14 cellular contexts compared by ENCODE assay signal in the genomic region with DNA sequence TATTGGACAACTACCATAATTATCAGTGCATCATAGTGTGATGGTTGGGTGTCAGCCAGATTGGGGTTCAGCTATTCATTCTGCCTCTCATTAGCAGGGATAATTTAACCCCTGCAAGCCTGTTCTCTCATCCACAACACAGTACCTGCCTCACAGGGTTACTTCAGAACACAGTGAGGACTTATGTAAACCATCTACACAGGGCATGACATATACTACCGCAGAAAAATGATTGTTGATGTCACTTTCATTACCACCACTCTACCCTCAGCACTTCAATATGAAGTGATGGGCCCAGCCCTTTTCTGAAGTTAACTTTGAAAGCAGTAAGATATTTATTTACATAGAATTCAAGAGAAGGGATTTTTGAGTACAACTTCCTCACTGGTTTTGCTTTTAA. TPM values are rescaled to one million over a fixed set of nuclear protein-coding genes. Genes with fewer than 3 reads are reported as not detected.
DNase-seq lines count a peak whose midpoint lies in the region; ATAC-seq, FAIRE-seq and TF ChIP-seq lines count a peak whose summit lies in the region.
"Had no signal": no experiment of that assay in that cellular context is flagged by ENCODE, and none has a peak within 500 bp of the region (broad histone marks: within the 10 kb centered on the region; RNA-seq: fewer than 3 reads in every experiment).

No MANE protein-coding gene starts in this region.

- POLR2A ChIA-PET in CD4-positive, alpha-beta T cell (lab: Charles Lee), result interaction anchor here (0.5 to 10.4 kb wide), 9 partner anchors 9 to 169 kb away, joined by 3 to 185 read pairs (median 6); a partner anchor contains a TSS
- POLR2A ChIA-PET in naive thymus-derived CD8-positive, alpha-beta T cell (lab: Charles Lee), result interaction anchor here (0.7 to 14.5 kb wide), 3 partner anchors 10 to 53 kb away, joined by 3 to 259 read pairs (median 135); a partner anchor contains a TSS

- H3K36me3 Mint-ChIP-seq in CD4-positive, alpha-beta T cell (ENCODE audit: low read depth), result peaks cover 48% of the 10 kb centered on the region
- peaks cover 73% of the 10 kb centered on the region for H3K36me3 Mint-ChIP-seq in activated T-helper 17 cell treated with anti-CD3 and anti-CD28 coated beads, Interleukin-2, amount 50 U/mL, for 72 hours (ENCODE audit: low read depth)
- H3K36me3 Mint-ChIP-seq in naive thymus-derived CD8-positive, alpha-beta T cell, result peaks cover 0 to 16% (median 14%) of the 10 kb centered on the region in 3 donors

- no peak for TF ChIP-seq CTCF in CD4-positive, alpha-beta T cell (IDR thresholded peaks at IDR 0.05)

- CTCF ChIA-PET in CD4-positive, alpha-beta T cell (lab: Charles Lee), result interaction anchor here (1.2 to 6.3 kb wide), 2 partner anchors 11 to 14 kb away, joined by 6 to 29 read pairs; a partner anchor contains a TSS

- H3K27ac Mint-ChIP-seq in CD4-positive, alpha-beta T cell, result peak overlapping the region; percentile 99
- H3K27ac Mint-ChIP-seq in activated T-helper 17 cell treated with anti-CD3 and anti-CD28 coated beads, Interleukin-2, amount 50 U/mL, for 72 hours, result peak overlapping the region; percentile 97
- H3K27ac Mint-ChIP-seq in naive thymus-derived CD8-positive, alpha-beta T cell, result peak overlapping the region in 9 of 10 donors; percentile 96 to 100 (median 99)

- peak overlapping the region; percentile 87 for H3K4me3 Mint-ChIP-seq in CD4-positive, alpha-beta T cell
- peak overlapping the region; percentile 92 for H3K4me3 Mint-ChIP-seq in activated T-helper 17 cell treated with anti-CD3 and anti-CD28 coated beads, Interleukin-2, amount 50 U/mL, for 72 hours
- peak overlapping the region; percentile 61 to 90 (median 86) for H3K4me3 Mint-ChIP-seq in naive thymus-derived CD8-positive, alpha-beta T cell

- peak; percentile 93 for FAIRE-seq in HTR-8/SVneo (lab: Jason Lieb, UNC)

- DNase-seq in CD4-positive, alpha-beta T cell, result peak in 1 of 10 experiments; percentile 46
- no peak for DNase-seq in HTR-8/SVneo (ENCODE audit: insufficient read length, low spot score)
- peak in 6 of 10 donors; percentile 49 to 84 (median 74) for DNase-seq in naive thymus-derived CD8-positive, alpha-beta T cell
- DNase-seq in caudate nucleus (lab: John Stamatoyannopoulos, UW), result no peak
- no peak for DNase-seq in Ammon's horn (ENCODE audit: low spot score)
- no peak for DNase-seq in activated effector memory CD4-positive, alpha-beta T cell treated with Interleukin-2 at 50 U/mL for 16 hours
- DNase-seq in superior temporal gyrus (ENCODE audit: extremely low spot score), result no peak
- DNase-seq: activated effector memory CD4-positive, alpha-beta T cell treated with anti-CD3 and anti-CD28 coated beads, Interleukin-2, amount 50 U/mL, for 16 hours; effector CD8-positive, alpha-beta T cell; KBM-7; NCI-H1092 treated with DMSO at 0.1 percent for 48 hours; NCI-H2227 treated with DMSO at 0.1 percent for 48 hours had no signal

- no peaks in the 10 kb centered on the region for H3K9me3 ChIP-seq in CD4-positive, alpha-beta T cell (ENCODE audit: control insufficient read depth, low read length)
- H3K9me3 ChIP-seq: breast epithelium had no signal

- no peaks in the 10 kb centered on the region for H3K9me3 Mint-ChIP-seq in CD4-positive, alpha-beta T cell
- no peaks in the 10 kb centered on the region for H3K9me3 Mint-ChIP-seq in activated T-helper 17 cell treated with anti-CD3 and anti-CD28 coated beads, Interleukin-2, amount 50 U/mL, for 72 hours
- no peaks in the 10 kb centered on the region for H3K9me3 Mint-ChIP-seq in naive thymus-derived CD8-positive, alpha-beta T cell

- H3K27ac ChIP-seq in CD4-positive, alpha-beta T cell (ENCODE audit: low read depth, low read length), result peak overlapping the region; percentile 98
- no peak overlapping the region for H3K27ac ChIP-seq in caudate nucleus (ENCODE audit: low read depth, low read length)
- H3K27ac ChIP-seq: breast epithelium had no signal

- no peaks in the 10 kb centered on the region for H3K27me3 ChIP-seq in CD4-positive, alpha-beta T cell (ENCODE audit: control insufficient read depth, insufficient read depth, low read length)
- H3K27me3 ChIP-seq: breast epithelium had no signal

- intact Hi-C loops in CD4-positive, alpha-beta T cell (cut with DNase I, micrococcal nuclease), result loop anchor here (1.0 to 5.0 kb wide), 4 partner anchors 8 to 361 kb away; a partner anchor contains a TSS

- peak; percentile 62 for ATAC-seq in CD4-positive, alpha-beta T cell (ENCODE audit: poor library complexity)
- ATAC-seq in activated T-helper 17 cell treated with anti-CD3 and anti-CD28 coated beads, Interleukin-2, amount 50 U/mL, for 72 hours (replicated peaks), result peak; percentile 74
- ATAC-seq in naive thymus-derived CD8-positive, alpha-beta T cell, result peak; percentile 45 to 73

- peaks cover 83% of the 10 kb centered on the region for H3K4me1 Mint-ChIP-seq in CD4-positive, alpha-beta T cell (ENCODE audit: low read depth)
- H3K4me1 Mint-ChIP-seq in activated T-helper 17 cell treated with anti-CD3 and anti-CD28 coated beads, Interleukin-2, amount 50 U/mL, for 72 hours, result peaks cover 60% of the 10 kb centered on the region
- H3K4me1 Mint-ChIP-seq in naive thymus-derived CD8-positive, alpha-beta T cell, result peaks cover 49 to 90% (median 85%) of the 10 kb centered on the region in 4 donors

- H3K27me3 Mint-ChIP-seq in CD4-positive, alpha-beta T cell, result no peaks in the 10 kb centered on the region
- no peaks in the 10 kb centered on the region for H3K27me3 Mint-ChIP-seq in activated T-helper 17 cell treated with anti-CD3 and anti-CD28 coated beads, Interleukin-2, amount 50 U/mL, for 72 hours
- no peaks in the 10 kb centered on the region for H3K27me3 Mint-ChIP-seq in naive thymus-derived CD8-positive, alpha-beta T cell

RNA-seq across cellular contexts. Expression of a gene that starts 14.5 kb away (rescaled TPM):
- 100 to 1,000 TPM; 378 to 385 TPM for total RNA-seq in CD4-positive, alpha-beta T cell
- 100 to 1,000 TPM; 127 to 148 TPM for total RNA-seq in activated T-helper 17 cell treated with anti-CD3 and anti-CD28 coated beads, Interleukin-2, amount 50 U/mL, for 72 hours
- total RNA-seq in naive thymus-derived CD8-positive, alpha-beta T cell, result 100 to 1,000 TPM; 284 to 306 TPM
- 100 to 1,000 TPM; 184 to 264 (median 209) TPM for polyA plus RNA-seq in naive thymus-derived CD8-positive, alpha-beta T cell

RNA-seq across cellular contexts. Expression of a gene that starts 54.7 kb away (rescaled TPM):
- total RNA-seq in CD4-positive, alpha-beta T cell, result 1 to 10 TPM; 8.9 to 9.1 TPM
- total RNA-seq in activated T-helper 17 cell treated with anti-CD3 and anti-CD28 coated beads, Interleukin-2, amount 50 U/mL, for 72 hours, result 1 to 10 TPM in 1 of 2 donors, under 1 TPM in 1; 0.77 to 1.0 TPM
- total RNA-seq in naive thymus-derived CD8-positive, alpha-beta T cell, result 1 to 10 TPM; 3.5 to 4.1 TPM
- 1 to 10 TPM; 4.2 to 7.8 (median 6.4) TPM for polyA plus RNA-seq in naive thymus-derived CD8-positive, alpha-beta T cell

Comparison
In these comparisons a context has a peak if more than half of its experiments do, and no peak if none do; other contexts are left out.
1. DNase-seq: peak in naive thymus-derived CD8-positive, alpha-beta T cell (6 of 10); none in HTR-8/SVneo (single experiment), caudate nucleus (0 of 61), Ammon's horn (single experiment), activated effector memory CD4-positive, alpha-beta T cell treated with Interleukin-2 at 50 U/mL for 16 hours (single experiment) and superior temporal gyrus (single experiment).
2. Peak in every context shown above with its lines, with median percentiles within 50 percentile points of each other: ATAC-seq, H3K27ac Mint-ChIP-seq and H3K4me3 Mint-ChIP-seq.